8 cellular contexts compared by ENCODE assay signal in genomic region chr21:28884481-28884880, GRCh38.
DNase-seq lines count a peak whose midpoint lies in the region; ATAC-seq and TF ChIP-seq lines count a peak whose summit lies in the region.

No MANE protein-coding gene starts in this region.

- 27% methylated on average over 3 of the region's 3 CpGs; no CpG with 5 or more reads in 1 of the 2 experiments for WGBS in endodermal cell (ENCODE audit: insufficient coverage in 1 of 2, insufficient read length in 1 of 2), 2 experiments

- peak overlapping the region; percentile 87 for H3K4me3 Mint-ChIP-seq in endodermal cell
- H3K4me3 Mint-ChIP-seq in natural killer cell = peak overlapping the region; percentile 95

- no peaks in the 10 kb centered on the region for H3K27me3 ChIP-seq in HAP-1 (ENCODE audit: low read depth)
- H3K27me3 ChIP-seq in RWPE2 (ENCODE audit: insufficient read depth, poor library complexity, severe bottlenecking) = no peaks in the 10 kb centered on the region
- H3K27me3 ChIP-seq in endodermal cell (ENCODE audit: control insufficient read depth, insufficient read depth, low read length, poor library complexity, severe bottlenecking) = no peaks in the 10 kb centered on the region

- H3K9me3 ChIP-seq in ES-I3 (ENCODE audit: control insufficient read depth, insufficient read depth, low read length) (no peaks in the 10 kb centered on the region), HAP-1 (0 out of 2 replicates have a peak, but pooled peaks cover 3% of the 10 kb centered on the region), RWPE2 (ENCODE audit: severe bottlenecking) (no peaks in the 10 kb centered on the region), endodermal cell (ENCODE audit: control insufficient read depth, low read length) (peaks cover 6% of the 10 kb centered on the region)

- H3K36me3 Mint-ChIP-seq in endodermal cell (ENCODE audit: low read depth) (peaks cover 23% of the 10 kb centered on the region), natural killer cell (peaks cover 6% of the 10 kb centered on the region)

- CTCF ChIA-PET in HEK293T (lab: Yijun Ruan, JAX) = no interaction called here

- POLR2A ChIA-PET in HEK293T (lab: Yijun Ruan, JAX) = interaction anchor here (1.7 kb wide), 1 partner anchor 9 kb away, joined by 6 read pairs; no protein-coding TSS in a partner anchor

- H3K4me3 ChIP-seq in HAP-1 (peak overlapping the region; percentile 50), RWPE2 (ENCODE audit: severe bottlenecking) (peak overlapping the region; percentile 42), endodermal cell (ENCODE audit: low read length) (peak overlapping the region; percentile 90)

- H3K9me3 Mint-ChIP-seq in endodermal cell (no peaks in the 10 kb centered on the region), natural killer cell (no peaks in the 10 kb centered on the region)

- TF ChIP-seq CTCF in RWPE2 (IDR thresholded peaks at IDR 0.05; ENCODE audit: poor library complexity, severe bottlenecking) = no peak
- no peak for TF ChIP-seq CTCF in endodermal cell (conservative IDR thresholded peaks at IDR 0.05)
- TF ChIP-seq CTCF in natural killer cell (IDR thresholded peaks at IDR 0.05) = no peak

- H3K4me1 ChIP-seq in ES-I3 (ENCODE audit: insufficient read depth, low read length) = no peaks in the 10 kb centered on the region
- H3K4me1 ChIP-seq in HAP-1 = peaks cover 13% of the 10 kb centered on the region
- H3K4me1 ChIP-seq in RWPE2 (ENCODE audit: insufficient read depth, poor library complexity, severe bottlenecking) = peaks cover 12% of the 10 kb centered on the region
- H3K4me1 ChIP-seq in endodermal cell (ENCODE audit: control insufficient read depth, insufficient read depth, low read length) = no peaks in the 10 kb centered on the region

- in situ Hi-C loops in HAP-1 (cut with MboI; ENCODE audit: low sequenced_read_pairs) = no loop called here

- H3K27ac ChIP-seq in RWPE2 (ENCODE audit: poor library complexity, severe bottlenecking) (peak overlapping the region; percentile 59), endodermal cell (ENCODE audit: low read depth, low read length) (no peak overlapping the region)

- H3K9ac ChIP-seq in ES-I3 (ENCODE audit: low read depth, low read length) = peak overlapping the region; percentile 85
- peak overlapping the region; percentile 79 for H3K9ac ChIP-seq in endodermal cell (ENCODE audit: extremely low read depth, low read length, poor library complexity, severe bottlenecking)

- ATAC-seq in RWPE2 (ENCODE audit: low read depth) = peak; percentile 33; the same call in 1 of the 3 replicates
- peak in 2 of 3 donors; percentile 15 to 16 for ATAC-seq in natural killer cell
- ATAC-seq in HG02798 (IDR thresholded peaks at IDR 0.05; ENCODE audit: poor library complexity, unreplicated experiment) = no peak

- H3K36me3 ChIP-seq in ES-I3 (ENCODE audit: insufficient read depth, low read length) = peaks cover 7% of the 10 kb centered on the region; the same call in 1 of the 2 replicates
- H3K36me3 ChIP-seq in HAP-1 (replicated peaks) = 0 out of 2 replicates have a peak, but pooled peaks cover 3% of the 10 kb centered on the region
- peaks cover 21% of the 10 kb centered on the region for H3K36me3 ChIP-seq in RWPE2 (ENCODE audit: low read depth)
- peaks cover 28% of the 10 kb centered on the region for H3K36me3 ChIP-seq in endodermal cell (ENCODE audit: control insufficient read depth, insufficient read depth, low read length)

- H3K4me1 Mint-ChIP-seq in endodermal cell (peaks cover 9% of the 10 kb centered on the region), natural killer cell (peaks cover 23 to 25% of the 10 kb centered on the region in 2 donors)

- H3K27ac Mint-ChIP-seq in endodermal cell (peak overlapping the region; percentile 98), natural killer cell (peak overlapping the region; percentile 98 to 100)

- DNase-seq in HAP-1 (ENCODE audit: low spot score in 2 of 2) (peak in 1 of 2 experiments; percentile 17), RWPE2 (ENCODE audit: low spot score) (no peak), endodermal cell (no peak), natural killer cell (no peak), HEK293T (ENCODE audit: extremely low spot score) (no peak), NCI-H2107 (lab: John Stamatoyannopoulos, UW) (no peak)

- intact Hi-C loops in natural killer cell (cut with micrococcal nuclease) = loop anchor here (10.0 kb wide), 1 partner anchor 190 kb away; the partner anchor contains the start of gene CCT8

- H3K27me3 Mint-ChIP-seq in endodermal cell (ENCODE audit: insufficient read depth) (peaks cover 9% of the 10 kb centered on the region), natural killer cell (ENCODE audit: low read depth in 2 of 2) (peaks cover 7 to 23% of the 10 kb centered on the region in 2 donors)

TF ChIP-seq in HEK293T, 16 proteins besides CTCF, POLR2A, EP300 and RAD21:
- TF ChIP-seq LEF1 (IDR thresholded peaks at IDR 0.05; ENCODE audit: borderline replicate concordance) = no peak
- TF ChIP-seq FOXM1 (IDR thresholded peaks at IDR 0.05; ENCODE audit: borderline replicate concordance) = no peak
- no peak for TF ChIP-seq SP1 (IDR thresholded peaks at IDR 0.05)
- TF ChIP-seq ZNF384 (IDR thresholded peaks at IDR 0.05) = no peak
- TF ChIP-seq SUZ12 (IDR thresholded peaks at IDR 0.05) = no peak
- no peak for TF ChIP-seq CTBP1 (IDR thresholded peaks at IDR 0.05; ENCODE audit: borderline replicate concordance)
- no peak for TF ChIP-seq ELF4 (IDR thresholded peaks at IDR 0.05)
- TF ChIP-seq HDGF (IDR thresholded peaks at IDR 0.05; ENCODE audit: borderline replicate concordance) = no peak
- no peak for TF ChIP-seq BHLHE40 (IDR thresholded peaks at IDR 0.05; ENCODE audit: borderline replicate concordance)
- no peak for TF ChIP-seq FOXA1 (IDR thresholded peaks at IDR 0.05)
- no peak for TF ChIP-seq TARDBP (IDR thresholded peaks at IDR 0.05)
- TF ChIP-seq ARNT (IDR thresholded peaks at IDR 0.05) = no peak
- TF ChIP-seq L3MBTL2 (conservative IDR thresholded peaks at IDR 0.05) = no peak
- no peak for TF ChIP-seq NFRKB (IDR thresholded peaks at IDR 0.05)
